8 cellular contexts compared by ENCODE assay signal in genomic region chr19:58518261-58519086, GRCh38. TPM values are rescaled to one million over a fixed set of nuclear protein-coding genes. Genes with fewer than 3 reads are reported as not detected.
DNase-seq lines count a peak whose midpoint lies in the region; ATAC-seq and TF ChIP-seq lines count a peak whose summit lies in the region.

No MANE protein-coding gene starts in this region.

- peak; percentile 6 for DNase-seq in GF-D8 (lab: John Stamatoyannopoulos, UW)
- peak; percentile 56 to 76 for DNase-seq in NOMO-1 (lab: John Stamatoyannopoulos, UW; ENCODE audit: unreplicated experiment in 2 of 2)
- no peak for DNase-seq in choroid plexus epithelial cell (ENCODE audit: low read depth)
- DNase-seq in naive B cell, result no peak
- no peak for DNase-seq in COLO829 (ENCODE audit: low spot score)
- no peak for DNase-seq in NCI-H510A (lab: John Stamatoyannopoulos, UW)
- DNase-seq in activated effector memory CD4-positive, alpha-beta T cell treated with anti-CD3 and anti-CD28 coated beads, Interleukin-2, amount 50 U/mL, for 16 hours, result no peak

- H3K4me3 ChIP-seq in choroid plexus epithelial cell (ENCODE audit: low read depth, low read length), result peak overlapping the region; percentile 93

- H3K4me1 Mint-ChIP-seq in naive B cell, result peaks cover 47 to 58% (median 56%) of the 10 kb centered on the region in 3 donors

- H3K4me3 Mint-ChIP-seq in naive B cell, result peak overlapping the region; percentile 91 to 100 (median 97)

- ATAC-seq in naive B cell (ENCODE audit: low read depth in 2 of 2) (no peak), HG02678 (IDR thresholded peaks at IDR 0.05; ENCODE audit: unreplicated experiment) (no peak)

- peak overlapping the region; percentile 98 to 99 (median 99) for H3K27ac Mint-ChIP-seq in naive B cell

- no peak for TF ChIP-seq CTCF in choroid plexus epithelial cell (conservative IDR thresholded peaks at IDR 0.05; ENCODE audit: low read depth, low read length)

- H3K27me3 Mint-ChIP-seq in naive B cell, result no peaks in the 10 kb centered on the region

- no peaks in the 10 kb centered on the region for H3K36me3 Mint-ChIP-seq in naive B cell

- peaks cover 0 to 4% (median 0%) of the 10 kb centered on the region in 7 donors for H3K9me3 Mint-ChIP-seq in naive B cell

RNA-seq across cellular contexts. Expression of gene ZBTB45, which starts 1.1 kb away (rescaled TPM):
- polyA plus RNA-seq in naive B cell (ENCODE audit: low read depth in 6 of 6), result 1 to 10 TPM; 3.3 to 6.8 (median 4.8) TPM

RNA-seq across cellular contexts. Expression of gene SLC27A5, which starts 6.7 kb away (rescaled TPM):
- polyA plus RNA-seq in naive B cell (ENCODE audit: low read depth in 6 of 6), result 10 to 100 TPM; 12.0 to 17.8 (median 12.7) TPM

RNA-seq across cellular contexts. Expression of gene TRIM28, which starts 25.4 kb away (rescaled TPM):
- 100 to 1,000 TPM in 1 of 6 donors, 10 to 100 TPM in 5; 25.7 to 100 (median 50.8) TPM for polyA plus RNA-seq in naive B cell (ENCODE audit: low read depth in 6 of 6)

RNA-seq across cellular contexts. Expression of gene CHMP2A, which starts 36.4 kb away (rescaled TPM):
- polyA plus RNA-seq in naive B cell (ENCODE audit: low read depth in 6 of 6), result 100 to 1,000 TPM; 109 to 169 (median 122) TPM

RNA-seq across cellular contexts. Expression of gene UBE2M, which starts 39.9 kb away (rescaled TPM):
- polyA plus RNA-seq in naive B cell (ENCODE audit: low read depth in 6 of 6), result 10 to 100 TPM; 10.8 to 24.2 (median 16.8) TPM

Comparison
In these comparisons a context has a peak if more than half of its experiments do, and no peak if none do; other contexts are left out.
1. DNase-seq: peak in GF-D8 (single experiment) and NOMO-1 (2 of 2); none in choroid plexus epithelial cell (single experiment), naive B cell (single experiment), COLO829 (single experiment), NCI-H510A (single experiment) and activated effector memory CD4-positive, alpha-beta T cell treated with anti-CD3 and anti-CD28 coated beads, Interleukin-2, amount 50 U/mL, for 16 hours (single experiment).